Comparison of ENCODE assay signal across 25 cellular contexts in genomic region chr7:111164442-111164841, GRCh38.
"Had no signal": no experiment of that assay in that cellular context is flagged by ENCODE, and none has a peak within 500 bp of the region (broad histone marks: within the 10 kb centered on the region; RNA-seq: fewer than 3 reads in every experiment).

No MANE protein-coding gene starts in this region.

- ATAC-seq: activated T-cell treated with anti-CD3 and anti-CD28 coated beads, Interleukin-2, amount 50 U/mL, for 4 hours; activated T-helper 17 cell treated with anti-CD3 and anti-CD28 coated beads, Interleukin-2, amount 50 U/mL, for 72 hours; body of pancreas; gastroesophageal sphincter; mucosa of descending colon; natural killer cell treated with Interleukin-12 subunit alpha and Interleukin-12 subunit beta and Interleukin-15 and Interleukin-18, amount 100 ng/mL, for 72 hours; right lobe of liver; stimulated activated naive CD8-positive, alpha-beta T cell treated with anti-CD3 and anti-CD28 coated beads, Interleukin-15, Interleukin-2, amounts not matched to agents 100 U/mL and 50 U/mL, for 24 hours had no signal

- H3K36me3 ChIP-seq: colonic mucosa, gastroesophageal sphincter, left ventricle myocardium inferior, right lobe of liver, transverse colon had no signal

- H3K9me3 Mint-ChIP-seq: activated CD4-positive, alpha-beta memory T cell treated with anti-CD3 and anti-CD28 coated beads, Interleukin-2, amount 10 ng/mL, durations not matched to agents 7 days and 5 days; activated CD4-positive, alpha-beta T cell treated with anti-CD3 and anti-CD28 coated beads, Interleukin-2, amount 10 ng/mL, durations not matched to agents 7 days and 5 days; activated T-cell treated with anti-CD3 and anti-CD28 coated beads, Interleukin-2, amount 50 U/mL, for 4 hours; activated T-helper 17 cell treated with anti-CD3 and anti-CD28 coated beads, Interleukin-2, amount 50 U/mL, for 72 hours had no signal

- H3K4me2 ChIP-seq: hepatocyte had no signal

- H3K36me3 Mint-ChIP-seq: natural killer cell treated with Interleukin-12 subunit alpha and Interleukin-12 subunit beta and Interleukin-15 and Interleukin-18, amount 100 ng/mL, for 72 hours had no signal

- H3K4me1 ChIP-seq: body of pancreas, colonic mucosa, left ventricle myocardium inferior, right lobe of liver, testis, transverse colon had no signal

- DNase-seq: activated CD4-positive, alpha-beta memory T cell treated with anti-CD3 and anti-CD28 coated beads, Interleukin-2, amount 10 ng/mL, durations not matched to agents 7 days and 5 days; activated CD4-positive, alpha-beta T cell treated with anti-CD3 and anti-CD28 coated beads for 1 hour; activated CD4-positive, alpha-beta T cell treated with anti-CD3 and anti-CD28 coated beads, Interleukin-2, amount 10 ng/mL, durations not matched to agents 7 days and 5 days; activated gamma-delta T cell treated with Interleukin-2 at 50 U/mL for 16 hours; activated naive CD4-positive, alpha-beta T cell treated with anti-CD3 and anti-CD28 coated beads, Interleukin-2, amount 50 U/mL, for 16 hours; activated T-cell treated with anti-CD3 and anti-CD28 coated beads, Interleukin-2, amount 50 U/mL, for 4 hours; aorta; body of pancreas; cerebellar nuclear complex; colonic mucosa; effector CD8-positive, alpha-beta T cell; islet precursor cell; left ventricle myocardium inferior; mucosa of descending colon; right lobe of liver; stimulated activated CD4-positive, alpha-beta T cell treated with anti-CD3 and anti-CD28 coated beads, Interleukin-4, amount 100 ng/mL, for 1 hour; stimulated activated naive CD8-positive, alpha-beta T cell treated with anti-CD3 and anti-CD28 coated beads, Interleukin-15, Interleukin-2, amounts not matched to agents 100 U/mL and 50 U/mL, for 24 hours; T1000; testis; transverse colon had no signal

- H3K27me3 ChIP-seq: body of pancreas, colonic mucosa, gastroesophageal sphincter, hepatocyte, right lobe of liver, testis, transverse colon had no signal

- H3K4me3 ChIP-seq: body of pancreas, colonic mucosa, gastroesophageal sphincter, hepatocyte, left ventricle myocardium inferior, lung, mucosa of descending colon, right lobe of liver, testis, transverse colon had no signal

- H3K4me3 Mint-ChIP-seq: activated CD4-positive, alpha-beta memory T cell treated with anti-CD3 and anti-CD28 coated beads, Interleukin-2, amount 10 ng/mL, durations not matched to agents 7 days and 5 days; activated CD4-positive, alpha-beta T cell treated with anti-CD3 and anti-CD28 coated beads, Interleukin-2, amount 10 ng/mL, durations not matched to agents 7 days and 5 days; activated T-cell treated with anti-CD3 and anti-CD28 coated beads, Interleukin-2, amount 50 U/mL, for 4 hours; activated T-helper 17 cell treated with anti-CD3 and anti-CD28 coated beads, Interleukin-2, amount 50 U/mL, for 72 hours; natural killer cell treated with Interleukin-12 subunit alpha and Interleukin-12 subunit beta and Interleukin-15 and Interleukin-18, amount 100 ng/mL, for 72 hours had no signal

- H2AFZ ChIP-seq: hepatocyte had no signal

- H3K27ac ChIP-seq: body of pancreas, colonic mucosa, gastroesophageal sphincter, hepatocyte, left ventricle myocardium inferior, right lobe of liver, testis, transverse colon had no signal

- H3K9me3 ChIP-seq: body of pancreas, colonic mucosa, gastroesophageal sphincter, left ventricle myocardium inferior, mucosa of descending colon, right lobe of liver, testis, transverse colon had no signal

- H3K4me1 Mint-ChIP-seq: activated CD4-positive, alpha-beta memory T cell treated with anti-CD3 and anti-CD28 coated beads, Interleukin-2, amount 10 ng/mL, durations not matched to agents 7 days and 5 days; activated CD4-positive, alpha-beta T cell treated with anti-CD3 and anti-CD28 coated beads, Interleukin-2, amount 10 ng/mL, durations not matched to agents 7 days and 5 days; activated T-helper 17 cell treated with anti-CD3 and anti-CD28 coated beads, Interleukin-2, amount 50 U/mL, for 72 hours had no signal

- H3K27me3 Mint-ChIP-seq: activated CD4-positive, alpha-beta memory T cell treated with anti-CD3 and anti-CD28 coated beads, Interleukin-2, amount 10 ng/mL, durations not matched to agents 7 days and 5 days; activated CD4-positive, alpha-beta T cell treated with anti-CD3 and anti-CD28 coated beads, Interleukin-2, amount 10 ng/mL, durations not matched to agents 7 days and 5 days; activated T-helper 17 cell treated with anti-CD3 and anti-CD28 coated beads, Interleukin-2, amount 50 U/mL, for 72 hours; natural killer cell treated with Interleukin-12 subunit alpha and Interleukin-12 subunit beta and Interleukin-15 and Interleukin-18, amount 100 ng/mL, for 72 hours had no signal

- H3K27ac Mint-ChIP-seq: activated CD4-positive, alpha-beta memory T cell treated with anti-CD3 and anti-CD28 coated beads, Interleukin-2, amount 10 ng/mL, durations not matched to agents 7 days and 5 days; activated CD4-positive, alpha-beta T cell treated with anti-CD3 and anti-CD28 coated beads, Interleukin-2, amount 10 ng/mL, durations not matched to agents 7 days and 5 days; activated T-helper 17 cell treated with anti-CD3 and anti-CD28 coated beads, Interleukin-2, amount 50 U/mL, for 72 hours; natural killer cell treated with Interleukin-12 subunit alpha and Interleukin-12 subunit beta and Interleukin-15 and Interleukin-18, amount 100 ng/mL, for 72 hours had no signal
